23 cellular contexts compared by ENCODE assay signal in genomic region chr22:49582671-49583070, GRCh38.
DNase-seq lines count a peak whose midpoint lies in the region; ATAC-seq and TF ChIP-seq lines count a peak whose summit lies in the region.
"Had no signal": no experiment of that assay in that cellular context is flagged by ENCODE, and none has a peak within 500 bp of the region (broad histone marks: within the 10 kb centered on the region; RNA-seq: fewer than 3 reads in every experiment).

No MANE protein-coding gene starts in this region.

- no TSS peak for BruUV-seq in OCI-LY7 (replicated peaks; lab: Mats Ljungman, UMichigan)

- no peaks in the 10 kb centered on the region for H3K4me1 Mint-ChIP-seq in endodermal cell
- peaks cover 6% of the 10 kb centered on the region for H3K4me1 Mint-ChIP-seq in neural progenitor cell
- H3K4me1 Mint-ChIP-seq: GM23338 had no signal

- H3K27me3 Mint-ChIP-seq in endodermal cell (ENCODE audit: insufficient read depth) (no peaks in the 10 kb centered on the region), neural progenitor cell (ENCODE audit: insufficient read depth, low read depth) (peaks cover 5% of the 10 kb centered on the region)

- H3K4me3 ChIP-seq in endodermal cell (ENCODE audit: low read length) (no peak overlapping the region), neural progenitor cell (no peak overlapping the region), OCI-LY7 (ENCODE audit: low read depth, low read length, poor library complexity, severe bottlenecking) (no peak overlapping the region)
- H3K4me3 ChIP-seq: GM23338, HAP-1, SJSA1 had no signal

- H3K9ac ChIP-seq in endodermal cell (ENCODE audit: extremely low read depth, low read length, poor library complexity, severe bottlenecking) (no peak overlapping the region), neural progenitor cell (no peak overlapping the region)

- H3K27ac ChIP-seq in endodermal cell (ENCODE audit: low read depth, low read length) (peak overlapping the region; percentile 60), neural progenitor cell (no peak overlapping the region), substantia nigra (ENCODE audit: low read depth, low read length, poor library complexity, severe bottlenecking) (peak overlapping the region; percentile 3), OCI-LY7 (ENCODE audit: low read depth, low read length, poor library complexity, severe bottlenecking) (no peak overlapping the region)
- H3K27ac ChIP-seq: SJSA1 had no signal

- H3K4me2 ChIP-seq in neural progenitor cell (no peak overlapping the region), OCI-LY7 (ENCODE audit: low read length) (no peak overlapping the region)
- H3K4me2 ChIP-seq: GM23338 had no signal

- CTCF ChIA-PET in OCI-LY7 (lab: Charles Lee; ENCODE audit: unreplicated experiment), result no interaction called here

- H3K9me3 ChIP-seq in endodermal cell (ENCODE audit: control insufficient read depth, low read length), result peaks cover 11% of the 10 kb centered on the region
- no peaks in the 10 kb centered on the region for H3K9me3 ChIP-seq in neural progenitor cell (ENCODE audit: low read depth)
- H3K9me3 ChIP-seq in OCI-LY7 (ENCODE audit: low read length), result peaks cover 11% of the 10 kb centered on the region; the same call in 1 of the 2 replicates
- H3K9me3 ChIP-seq: HAP-1 had no signal

- H4K20me1 ChIP-seq in neural progenitor cell (ENCODE audit: low read depth) (no peaks in the 10 kb centered on the region), OCI-LY7 (ENCODE audit: insufficient read depth, low read length) (no peaks in the 10 kb centered on the region)

- H3K4me1 ChIP-seq in endodermal cell (ENCODE audit: control insufficient read depth, insufficient read depth, low read length), result no peaks in the 10 kb centered on the region
- H3K4me1 ChIP-seq in neural progenitor cell, result no peaks in the 10 kb centered on the region
- H3K4me1 ChIP-seq in OCI-LY7 (ENCODE audit: insufficient read depth, low read length, poor library complexity, severe bottlenecking), result no peaks in the 10 kb centered on the region
- H3K4me1 ChIP-seq: Caco-2, HAP-1, SJSA1 had no signal

- no peak for DNase-seq in endodermal cell
- peak; percentile 16 for DNase-seq in left lobe of liver (ENCODE audit: low spot score)
- no peak for DNase-seq in neural progenitor cell (ENCODE audit: low spot score)
- DNase-seq in substantia nigra (lab: John Stamatoyannopoulos, UW), result no peak
- DNase-seq in amniotic stem cell (lab: John Stamatoyannopoulos, UW), result no peak
- no peak for DNase-seq in OCI-LY7 (ENCODE audit: low spot score)
- DNase-seq: Caco-2; HFFc6; Karpas-422; NCI-H1092 treated with DMSO at 0.1 percent for 48 hours; NCI-H1436; NCI-H2029; NCI-H446 treated with DMSO at 0.1 percent for 48 hours; NCI-H526; NCI-H82; NK-92 treated with Interleukin-12 subunit alpha and Interleukin-12 subunit beta, amount 100 ng/mL, for 24 hours; RPMI8226 had no signal

- no peak overlapping the region for H3K27ac Mint-ChIP-seq in endodermal cell
- peak overlapping the region; percentile 55 for H3K27ac Mint-ChIP-seq in neural progenitor cell
- H3K27ac Mint-ChIP-seq: CD8-positive, alpha-beta T cell; GM23338; HFFc6 had no signal

- no peaks in the 10 kb centered on the region for H3K9me3 Mint-ChIP-seq in endodermal cell
- peaks cover 5% of the 10 kb centered on the region for H3K9me3 Mint-ChIP-seq in neural progenitor cell
- H3K9me3 Mint-ChIP-seq: CD8-positive, alpha-beta T cell had no signal

- intact Hi-C loops in OCI-LY7 (cut with micrococcal nuclease; ENCODE audit: unreplicated experiment), result no loop called here

- no peaks in the 10 kb centered on the region for H3K79me2 ChIP-seq in neural progenitor cell (ENCODE audit: low read depth)
- H3K79me2 ChIP-seq in OCI-LY7 (ENCODE audit: insufficient read depth, low read depth, low read length), result no peaks in the 10 kb centered on the region

- no peaks in the 10 kb centered on the region for H3K27me3 ChIP-seq in endodermal cell (ENCODE audit: control insufficient read depth, insufficient read depth, low read length, poor library complexity, severe bottlenecking)
- H3K27me3 ChIP-seq in neural progenitor cell, result no peaks in the 10 kb centered on the region
- H3K27me3 ChIP-seq: SJSA1 had no signal

- H3K36me3 ChIP-seq in endodermal cell (ENCODE audit: control insufficient read depth, insufficient read depth, low read length) (no peaks in the 10 kb centered on the region), neural progenitor cell (no peaks in the 10 kb centered on the region), OCI-LY7 (ENCODE audit: insufficient read depth, low read length) (no peaks in the 10 kb centered on the region)
- H3K36me3 ChIP-seq: SJSA1 had no signal

- H3K9me2 ChIP-seq in OCI-LY7 (ENCODE audit: insufficient read depth, low read length), result no peaks in the 10 kb centered on the region

- H3F3A ChIP-seq in neural progenitor cell (ENCODE audit: low read depth), result no peaks in the 10 kb centered on the region

- H3K36me3 Mint-ChIP-seq in endodermal cell (ENCODE audit: low read depth) (no peaks in the 10 kb centered on the region), neural progenitor cell (no peaks in the 10 kb centered on the region)

- POLR2A ChIA-PET in OCI-LY7 (lab: Charles Lee), result no interaction called here

- WGBS in endodermal cell (ENCODE audit: insufficient coverage in 1 of 2, insufficient read length in 1 of 2), 2 experiments, result 89 to 93% methylated on average over 3 to 12 of the region's 12 CpGs

- H2AFZ ChIP-seq in neural progenitor cell (replicated peaks), result no peak overlapping the region
- H2AFZ ChIP-seq in OCI-LY7 (ENCODE audit: low read length), result no peak overlapping the region
- H2AFZ ChIP-seq: GM23338 had no signal

- TF ChIP-seq CTCF in endodermal cell (conservative IDR thresholded peaks at IDR 0.05) (no peak), neural progenitor cell (IDR thresholded peaks at IDR 0.05) (no peak), OCI-LY7 (conservative IDR thresholded peaks at IDR 0.05; ENCODE audit: low read length) (no peak)

- no peak overlapping the region for H3K4me3 Mint-ChIP-seq in endodermal cell
- no peak overlapping the region for H3K4me3 Mint-ChIP-seq in neural progenitor cell
- H3K4me3 Mint-ChIP-seq: CD8-positive, alpha-beta T cell; GM23338; HFFc6 had no signal

- ATAC-seq in left lobe of liver, result no peak
- no peak for ATAC-seq in GM19455 (IDR thresholded peaks at IDR 0.05; ENCODE audit: unreplicated experiment)
- ATAC-seq: CD8-positive, alpha-beta T cell; GM23338; HepG2 had no signal

Comparison
In these comparisons a context has a peak if more than half of its experiments do, and no peak if none do; other contexts are left out.
1. H3K27ac ChIP-seq: peak in endodermal cell (single experiment) and substantia nigra (single experiment); none in neural progenitor cell (single experiment) and OCI-LY7 (single experiment).